In the genomic region with DNA sequence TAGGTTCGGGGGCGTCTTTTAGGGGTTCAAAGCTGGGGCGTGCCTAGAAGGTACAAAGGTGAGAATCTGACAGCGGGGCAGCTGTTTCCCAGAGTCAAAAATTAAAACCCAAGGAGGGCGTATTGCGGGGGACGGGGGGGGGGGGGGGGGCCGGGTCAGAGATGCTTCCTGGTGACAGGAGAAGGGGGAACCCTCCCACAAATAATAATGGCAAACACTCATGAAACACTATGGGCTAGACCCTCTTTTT, we compare ENCODE assay signal across 8 cellular contexts. TPM values are rescaled to one million over a fixed set of nuclear protein-coding genes. Genes with fewer than 3 reads are reported as not detected.
DNase-seq lines count a peak whose midpoint lies in the region; ATAC-seq, FAIRE-seq and TF ChIP-seq lines count a peak whose summit lies in the region.

No MANE protein-coding gene starts in this region.

- peaks cover 46% of the 10 kb centered on the region for H3K4me1 Mint-ChIP-seq in Caco-2 (ENCODE audit: low read depth, unreplicated experiment)

- H3K27ac ChIP-seq in Peyer's patch (peak overlapping the region; percentile 80 to 94 (median 88)), esophagus (ENCODE audit: low read depth in 2 of 2, low read length in 1 of 2) (peak overlapping the region; percentile 88 to 94), pancreas (peak overlapping the region; percentile 68 to 89 (median 82))

- POLR2A ChIA-PET in Caco-2 (lab: Charles Lee): interaction anchor here (0.6 to 0.8 kb wide), 3 partner anchors 9 to 874 kb away, joined by 3 to 11 read pairs (median 3); no protein-coding TSS in a partner anchor

- H3K4me3 ChIP-seq in Caco-2 (ENCODE audit: low read depth, low read length) (peak overlapping the region; percentile 86), Peyer's patch (peak overlapping the region; percentile 69 to 85 (median 77)), esophagus (ENCODE audit: low read depth in 1 of 2, low read length in 2 of 2) (peak overlapping the region; percentile 92 to 95), pancreas (peak overlapping the region; percentile 78 to 94 (median 86))

- no peaks in the 10 kb centered on the region for H3K9me3 ChIP-seq in Caco-2
- no peaks in the 10 kb centered on the region for H3K9me3 ChIP-seq in Peyer's patch
- H3K9me3 ChIP-seq in esophagus (ENCODE audit: control insufficient read depth in 2 of 2, insufficient read depth in 1 of 2, low read depth in 1 of 2, low read length in 1 of 2): no peaks in the 10 kb centered on the region
- H3K9me3 ChIP-seq in pancreas: no peaks in the 10 kb centered on the region

- TF ChIP-seq CTCF in Caco-2 (IDR thresholded peaks at IDR 0.05; ENCODE audit: insufficient read depth in 1 of 2, low read depth in 1 of 2, low read length in 1 of 2, severe bottlenecking in 1 of 2, unreplicated experiment in 1 of 2) (no peak), Peyer's patch (IDR thresholded peaks at IDR 0.05) (no peak), pancreas (IDR thresholded peaks at IDR 0.05) (no peak)

- ATAC-seq in pancreas (no peak), GM21825 (IDR thresholded peaks at IDR 0.05; ENCODE audit: unreplicated experiment) (no peak), GM19455 (IDR thresholded peaks at IDR 0.05; ENCODE audit: unreplicated experiment) (no peak)
- ATAC-seq in activated CD4-positive, CD25-positive, alpha-beta regulatory T cell treated with anti-CD3 and anti-CD28 coated beads, Interleukin-2, amount 50 U/mL, for 24 hours: no peak

- peaks cover 40% of the 10 kb centered on the region for H3K4me1 ChIP-seq in Caco-2
- H3K4me1 ChIP-seq in Peyer's patch: peaks cover 0 to 51% (median 3%) of the 10 kb centered on the region in 4 donors
- peaks cover 14 to 20% of the 10 kb centered on the region in 2 donors for H3K4me1 ChIP-seq in esophagus (ENCODE audit: control insufficient read depth in 2 of 2, insufficient read depth in 2 of 2, low read length in 1 of 2)
- H3K4me1 ChIP-seq in pancreas: peaks cover 18 to 38% (median 32%) of the 10 kb centered on the region in 3 donors

- peak overlapping the region; percentile 98 for H3K27ac Mint-ChIP-seq in Caco-2 (ENCODE audit: unreplicated experiment)

- intact Hi-C loops in Caco-2 (cut with micrococcal nuclease; ENCODE audit: unreplicated experiment) (loop anchor here (1.0 to 5.0 kb wide), 3 partner anchors 13 to 271 kb away; no protein-coding TSS in a partner anchor), pancreas (cut with DNase I) (no loop called here)

- no peaks in the 10 kb centered on the region for H3K27me3 ChIP-seq in Caco-2 (replicated peaks; ENCODE audit: control insufficient read depth, insufficient read depth, low read length)
- H3K27me3 ChIP-seq in Peyer's patch: no peaks in the 10 kb centered on the region
- no peaks in the 10 kb centered on the region for H3K27me3 ChIP-seq in esophagus (ENCODE audit: control insufficient read depth in 1 of 2, insufficient read depth in 2 of 2, low read length in 2 of 2)
- H3K27me3 ChIP-seq in pancreas: no peaks in the 10 kb centered on the region

- 7 to 11% methylated on average over 7 of the region's 8 CpGs for WGBS in esophagus, 2 donors
- 2 to 11% methylated on average over 7 of the region's 8 CpGs for WGBS in pancreas, 2 donors

- CTCF ChIA-PET in Caco-2 (lab: Charles Lee): interaction anchor here (0.6 kb wide), 1 partner anchor 73 kb away, joined by 3 read pairs; no protein-coding TSS in a partner anchor

- H3K36me3 Mint-ChIP-seq in Caco-2 (ENCODE audit: insufficient read depth, unreplicated experiment): peaks cover 31% of the 10 kb centered on the region

- TF ChIP-seq POLR2A in Peyer's patch (IDR thresholded peaks at IDR 0.05): no peak

- H3K4me3 Mint-ChIP-seq in Caco-2 (ENCODE audit: unreplicated experiment): peak overlapping the region; percentile 94

- no peaks in the 10 kb centered on the region for H3K9me3 Mint-ChIP-seq in Caco-2 (ENCODE audit: unreplicated experiment)

- BruUV-seq in Caco-2 (replicated peaks; lab: Mats Ljungman, UMichigan): TSS peak; percentile 87

- no peak for FAIRE-seq in pancreas (lab: Jason Lieb, UNC)

- H3K36me3 ChIP-seq in Caco-2 (ENCODE audit: control insufficient read depth, insufficient read depth, low read length) (no peaks in the 10 kb centered on the region), Peyer's patch (no peaks in the 10 kb centered on the region), esophagus (ENCODE audit: control insufficient read depth in 2 of 2, insufficient read depth in 2 of 2, low read length in 1 of 2) (no peaks in the 10 kb centered on the region), pancreas (no peaks in the 10 kb centered on the region)

- DNase-seq in Caco-2 (no peak), Peyer's patch (no peak), pancreas (no peak), NCI-H446 (lab: John Stamatoyannopoulos, UW) (no peak)

- H3K27me3 Mint-ChIP-seq in Caco-2 (ENCODE audit: insufficient read depth, unreplicated experiment): no peaks in the 10 kb centered on the region

RNA-seq across cellular contexts. Expression of gene PAK4, which starts 0.7 kb away (rescaled TPM):
- total RNA-seq in Caco-2 (2022) (98.6 and 112 TPM in 2 replicates), Peyer's patch (10 to 100 TPM; 24.8 to 73.0 (median 45.7) TPM), pancreas (10 to 100 TPM; 19.4 to 37.2 (median 28.5) TPM)
- polyA plus RNA-seq in esophagus (10 to 100 TPM; 39.8 to 43.1 TPM), pancreas (10 to 100 TPM; 29.9 to 38.4 TPM)

RNA-seq across cellular contexts. Expression of gene ACP7, which starts 42.1 kb away (rescaled TPM):
- total RNA-seq in Caco-2 (2022) (0.45 and 0.46 TPM in 2 replicates), Peyer's patch (not detected), pancreas (under 1 TPM in 1 of 6 donors, not detected in 5; 0.09 TPM)
- polyA plus RNA-seq in esophagus (1 to 10 TPM in 1 of 2 donors, under 1 TPM in 1; 0.32 to 1.6 TPM), pancreas (under 1 TPM; 0.11 to 0.42 TPM)
